ENCODE assay signal across 1 cellular context in the genomic region with DNA sequence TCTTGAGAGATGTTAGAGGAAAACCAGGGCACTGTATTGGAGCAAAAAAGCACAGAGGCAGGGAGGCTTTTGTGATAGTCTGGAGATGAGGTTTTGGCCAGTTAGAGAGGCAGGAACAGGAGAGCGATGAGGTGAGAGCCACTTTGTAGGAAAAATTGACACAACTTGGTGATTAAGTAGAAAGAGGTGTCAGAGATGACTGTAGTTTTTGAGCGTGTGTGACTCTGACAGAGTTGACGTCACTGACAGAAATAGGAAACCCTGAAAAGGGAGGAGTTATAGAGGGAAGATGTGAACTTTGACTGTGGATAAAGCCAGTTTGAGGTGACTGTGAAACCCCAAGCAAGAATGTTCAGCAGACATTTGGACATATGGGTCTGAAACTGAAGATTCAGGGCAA.
TF ChIP-seq lines count a peak whose summit lies in the region.

No MANE protein-coding gene starts in this region.

TF ChIP-seq in WTC11, 78 proteins besides CTCF, POLR2A, EP300 and RAD21:
- no peak for TF ChIP-seq FOXP1 (CRISPR knock-in tag; IDR thresholded peaks at IDR 0.05; ENCODE audit: borderline replicate concordance)
- no peak for TF ChIP-seq ATF1 (CRISPR knock-in tag; IDR thresholded peaks at IDR 0.05)
- TF ChIP-seq SOX15 (CRISPR knock-in tag; IDR thresholded peaks at IDR 0.05) = no peak
- TF ChIP-seq, protein P1, sequence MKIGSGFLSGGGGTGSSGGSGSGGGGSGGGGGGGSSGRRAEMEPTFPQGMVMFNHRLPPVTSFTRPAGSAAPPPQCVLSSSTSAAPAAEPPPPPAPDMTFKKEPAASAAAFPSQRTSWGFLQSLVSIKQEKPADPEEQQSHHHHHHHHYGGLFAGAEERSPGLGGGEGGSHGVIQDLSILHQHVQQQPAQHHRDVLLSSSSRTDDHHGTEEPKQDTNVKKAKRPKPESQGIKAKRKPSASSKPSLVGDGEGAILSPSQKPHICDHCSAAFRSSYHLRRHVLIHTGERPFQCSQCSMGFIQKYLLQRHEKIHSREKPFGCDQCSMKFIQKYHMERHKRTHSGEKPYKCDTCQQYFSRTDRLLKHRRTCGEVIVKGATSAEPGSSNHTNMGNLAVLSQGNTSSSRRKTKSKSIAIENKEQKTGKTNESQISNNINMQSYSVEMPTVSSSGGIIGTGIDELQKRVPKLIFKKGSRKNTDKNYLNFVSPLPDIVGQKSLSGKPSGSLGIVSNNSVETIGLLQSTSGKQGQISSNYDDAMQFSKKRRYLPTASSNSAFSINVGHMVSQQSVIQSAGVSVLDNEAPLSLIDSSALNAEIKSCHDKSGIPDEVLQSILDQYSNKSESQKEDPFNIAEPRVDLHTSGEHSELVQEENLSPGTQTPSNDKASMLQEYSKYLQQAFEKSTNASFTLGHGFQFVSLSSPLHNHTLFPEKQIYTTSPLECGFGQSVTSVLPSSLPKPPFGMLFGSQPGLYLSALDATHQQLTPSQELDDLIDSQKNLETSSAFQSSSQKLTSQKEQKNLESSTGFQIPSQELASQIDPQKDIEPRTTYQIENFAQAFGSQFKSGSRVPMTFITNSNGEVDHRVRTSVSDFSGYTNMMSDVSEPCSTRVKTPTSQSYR (CRISPR knock-in tag; IDR thresholded peaks at IDR 0.05) = no peak
- TF ChIP-seq, protein P2, sequence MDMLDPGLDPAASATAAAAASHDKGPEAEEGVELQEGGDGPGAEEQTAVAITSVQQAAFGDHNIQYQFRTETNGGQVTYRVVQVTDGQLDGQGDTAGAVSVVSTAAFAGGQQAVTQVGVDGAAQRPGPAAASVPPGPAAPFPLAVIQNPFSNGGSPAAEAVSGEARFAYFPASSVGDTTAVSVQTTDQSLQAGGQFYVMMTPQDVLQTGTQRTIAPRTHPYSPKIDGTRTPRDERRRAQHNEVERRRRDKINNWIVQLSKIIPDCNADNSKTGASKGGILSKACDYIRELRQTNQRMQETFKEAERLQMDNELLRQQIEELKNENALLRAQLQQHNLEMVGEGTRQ (CRISPR knock-in tag; IDR thresholded peaks at IDR 0.05) = no peak
- TF ChIP-seq, protein P3, sequence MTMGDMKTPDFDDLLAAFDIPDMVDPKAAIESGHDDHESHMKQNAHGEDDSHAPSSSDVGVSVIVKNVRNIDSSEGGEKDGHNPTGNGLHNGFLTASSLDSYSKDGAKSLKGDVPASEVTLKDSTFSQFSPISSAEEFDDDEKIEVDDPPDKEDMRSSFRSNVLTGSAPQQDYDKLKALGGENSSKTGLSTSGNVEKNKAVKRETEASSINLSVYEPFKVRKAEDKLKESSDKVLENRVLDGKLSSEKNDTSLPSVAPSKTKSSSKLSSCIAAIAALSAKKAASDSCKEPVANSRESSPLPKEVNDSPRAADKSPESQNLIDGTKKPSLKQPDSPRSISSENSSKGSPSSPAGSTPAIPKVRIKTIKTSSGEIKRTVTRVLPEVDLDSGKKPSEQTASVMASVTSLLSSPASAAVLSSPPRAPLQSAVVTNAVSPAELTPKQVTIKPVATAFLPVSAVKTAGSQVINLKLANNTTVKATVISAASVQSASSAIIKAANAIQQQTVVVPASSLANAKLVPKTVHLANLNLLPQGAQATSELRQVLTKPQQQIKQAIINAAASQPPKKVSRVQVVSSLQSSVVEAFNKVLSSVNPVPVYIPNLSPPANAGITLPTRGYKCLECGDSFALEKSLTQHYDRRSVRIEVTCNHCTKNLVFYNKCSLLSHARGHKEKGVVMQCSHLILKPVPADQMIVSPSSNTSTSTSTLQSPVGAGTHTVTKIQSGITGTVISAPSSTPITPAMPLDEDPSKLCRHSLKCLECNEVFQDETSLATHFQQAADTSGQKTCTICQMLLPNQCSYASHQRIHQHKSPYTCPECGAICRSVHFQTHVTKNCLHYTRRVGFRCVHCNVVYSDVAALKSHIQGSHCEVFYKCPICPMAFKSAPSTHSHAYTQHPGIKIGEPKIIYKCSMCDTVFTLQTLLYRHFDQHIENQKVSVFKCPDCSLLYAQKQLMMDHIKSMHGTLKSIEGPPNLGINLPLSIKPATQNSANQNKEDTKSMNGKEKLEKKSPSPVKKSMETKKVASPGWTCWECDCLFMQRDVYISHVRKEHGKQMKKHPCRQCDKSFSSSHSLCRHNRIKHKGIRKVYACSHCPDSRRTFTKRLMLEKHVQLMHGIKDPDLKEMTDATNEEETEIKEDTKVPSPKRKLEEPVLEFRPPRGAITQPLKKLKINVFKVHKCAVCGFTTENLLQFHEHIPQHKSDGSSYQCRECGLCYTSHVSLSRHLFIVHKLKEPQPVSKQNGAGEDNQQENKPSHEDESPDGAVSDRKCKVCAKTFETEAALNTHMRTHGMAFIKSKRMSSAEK (CRISPR knock-in tag; IDR thresholded peaks at IDR 0.05; ENCODE audit: borderline replicate concordance) = no peak
- TF ChIP-seq TEAD1 (CRISPR knock-in tag; IDR thresholded peaks at IDR 0.05) = no peak
- TF ChIP-seq, protein P4, sequence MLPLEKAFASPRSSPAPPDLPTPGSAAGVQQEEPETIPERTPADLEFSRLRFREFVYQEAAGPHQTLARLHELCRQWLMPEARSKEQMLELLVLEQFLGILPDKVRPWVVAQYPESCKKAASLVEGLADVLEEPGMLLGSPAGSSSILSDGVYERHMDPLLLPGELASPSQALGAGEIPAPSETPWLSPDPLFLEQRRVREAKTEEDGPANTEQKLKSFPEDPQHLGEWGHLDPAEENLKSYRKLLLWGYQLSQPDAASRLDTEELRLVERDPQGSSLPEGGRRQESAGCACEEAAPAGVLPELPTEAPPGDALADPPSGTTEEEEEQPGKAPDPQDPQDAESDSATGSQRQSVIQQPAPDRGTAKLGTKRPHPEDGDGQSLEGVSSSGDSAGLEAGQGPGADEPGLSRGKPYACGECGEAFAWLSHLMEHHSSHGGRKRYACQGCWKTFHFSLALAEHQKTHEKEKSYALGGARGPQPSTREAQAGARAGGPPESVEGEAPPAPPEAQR (CRISPR knock-in tag; IDR thresholded peaks at IDR 0.05) = no peak
- TF ChIP-seq, protein P5, sequence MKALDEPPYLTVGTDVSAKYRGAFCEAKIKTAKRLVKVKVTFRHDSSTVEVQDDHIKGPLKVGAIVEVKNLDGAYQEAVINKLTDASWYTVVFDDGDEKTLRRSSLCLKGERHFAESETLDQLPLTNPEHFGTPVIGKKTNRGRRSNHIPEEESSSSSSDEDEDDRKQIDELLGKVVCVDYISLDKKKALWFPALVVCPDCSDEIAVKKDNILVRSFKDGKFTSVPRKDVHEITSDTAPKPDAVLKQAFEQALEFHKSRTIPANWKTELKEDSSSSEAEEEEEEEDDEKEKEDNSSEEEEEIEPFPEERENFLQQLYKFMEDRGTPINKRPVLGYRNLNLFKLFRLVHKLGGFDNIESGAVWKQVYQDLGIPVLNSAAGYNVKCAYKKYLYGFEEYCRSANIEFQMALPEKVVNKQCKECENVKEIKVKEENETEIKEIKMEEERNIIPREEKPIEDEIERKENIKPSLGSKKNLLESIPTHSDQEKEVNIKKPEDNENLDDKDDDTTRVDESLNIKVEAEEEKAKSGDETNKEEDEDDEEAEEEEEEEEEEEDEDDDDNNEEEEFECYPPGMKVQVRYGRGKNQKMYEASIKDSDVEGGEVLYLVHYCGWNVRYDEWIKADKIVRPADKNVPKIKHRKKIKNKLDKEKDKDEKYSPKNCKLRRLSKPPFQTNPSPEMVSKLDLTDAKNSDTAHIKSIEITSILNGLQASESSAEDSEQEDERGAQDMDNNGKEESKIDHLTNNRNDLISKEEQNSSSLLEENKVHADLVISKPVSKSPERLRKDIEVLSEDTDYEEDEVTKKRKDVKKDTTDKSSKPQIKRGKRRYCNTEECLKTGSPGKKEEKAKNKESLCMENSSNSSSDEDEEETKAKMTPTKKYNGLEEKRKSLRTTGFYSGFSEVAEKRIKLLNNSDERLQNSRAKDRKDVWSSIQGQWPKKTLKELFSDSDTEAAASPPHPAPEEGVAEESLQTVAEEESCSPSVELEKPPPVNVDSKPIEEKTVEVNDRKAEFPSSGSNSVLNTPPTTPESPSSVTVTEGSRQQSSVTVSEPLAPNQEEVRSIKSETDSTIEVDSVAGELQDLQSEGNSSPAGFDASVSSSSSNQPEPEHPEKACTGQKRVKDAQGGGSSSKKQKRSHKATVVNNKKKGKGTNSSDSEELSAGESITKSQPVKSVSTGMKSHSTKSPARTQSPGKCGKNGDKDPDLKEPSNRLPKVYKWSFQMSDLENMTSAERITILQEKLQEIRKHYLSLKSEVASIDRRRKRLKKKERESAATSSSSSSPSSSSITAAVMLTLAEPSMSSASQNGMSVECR (CRISPR knock-in tag; IDR thresholded peaks at IDR 0.05; ENCODE audit: borderline replicate concordance) = no peak
- TF ChIP-seq JAZF1 (CRISPR knock-in tag; IDR thresholded peaks at IDR 0.05) = no peak
- TF ChIP-seq, protein P6, sequence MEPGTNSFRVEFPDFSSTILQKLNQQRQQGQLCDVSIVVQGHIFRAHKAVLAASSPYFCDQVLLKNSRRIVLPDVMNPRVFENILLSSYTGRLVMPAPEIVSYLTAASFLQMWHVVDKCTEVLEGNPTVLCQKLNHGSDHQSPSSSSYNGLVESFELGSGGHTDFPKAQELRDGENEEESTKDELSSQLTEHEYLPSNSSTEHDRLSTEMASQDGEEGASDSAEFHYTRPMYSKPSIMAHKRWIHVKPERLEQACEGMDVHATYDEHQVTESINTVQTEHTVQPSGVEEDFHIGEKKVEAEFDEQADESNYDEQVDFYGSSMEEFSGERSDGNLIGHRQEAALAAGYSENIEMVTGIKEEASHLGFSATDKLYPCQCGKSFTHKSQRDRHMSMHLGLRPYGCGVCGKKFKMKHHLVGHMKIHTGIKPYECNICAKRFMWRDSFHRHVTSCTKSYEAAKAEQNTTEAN (CRISPR knock-in tag; IDR thresholded peaks at IDR 0.05) = no peak
- TF ChIP-seq GABPB1 (CRISPR knock-in tag; IDR thresholded peaks at IDR 0.05) = no peak
- TF ChIP-seq TCF7 (CRISPR knock-in tag; IDR thresholded peaks at IDR 0.05; ENCODE audit: low read depth) = no peak
- TF ChIP-seq, protein P7, sequence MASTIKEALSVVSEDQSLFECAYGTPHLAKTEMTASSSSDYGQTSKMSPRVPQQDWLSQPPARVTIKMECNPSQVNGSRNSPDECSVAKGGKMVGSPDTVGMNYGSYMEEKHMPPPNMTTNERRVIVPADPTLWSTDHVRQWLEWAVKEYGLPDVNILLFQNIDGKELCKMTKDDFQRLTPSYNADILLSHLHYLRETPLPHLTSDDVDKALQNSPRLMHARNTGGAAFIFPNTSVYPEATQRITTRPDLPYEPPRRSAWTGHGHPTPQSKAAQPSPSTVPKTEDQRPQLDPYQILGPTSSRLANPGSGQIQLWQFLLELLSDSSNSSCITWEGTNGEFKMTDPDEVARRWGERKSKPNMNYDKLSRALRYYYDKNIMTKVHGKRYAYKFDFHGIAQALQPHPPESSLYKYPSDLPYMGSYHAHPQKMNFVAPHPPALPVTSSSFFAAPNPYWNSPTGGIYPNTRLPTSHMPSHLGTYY (CRISPR knock-in tag; IDR thresholded peaks at IDR 0.05) = no peak
- TF ChIP-seq NR3C1 (CRISPR knock-in tag; conservative IDR thresholded peaks at IDR 0.05; ENCODE audit: low read depth) = no peak
- TF ChIP-seq CBFB (CRISPR knock-in tag; IDR thresholded peaks at IDR 0.05; ENCODE audit: low read depth) = no peak
- no peak for TF ChIP-seq ZNF232 (CRISPR knock-in tag; IDR thresholded peaks at IDR 0.05)
